15 cellular contexts compared by ENCODE assay signal in the genomic region with DNA sequence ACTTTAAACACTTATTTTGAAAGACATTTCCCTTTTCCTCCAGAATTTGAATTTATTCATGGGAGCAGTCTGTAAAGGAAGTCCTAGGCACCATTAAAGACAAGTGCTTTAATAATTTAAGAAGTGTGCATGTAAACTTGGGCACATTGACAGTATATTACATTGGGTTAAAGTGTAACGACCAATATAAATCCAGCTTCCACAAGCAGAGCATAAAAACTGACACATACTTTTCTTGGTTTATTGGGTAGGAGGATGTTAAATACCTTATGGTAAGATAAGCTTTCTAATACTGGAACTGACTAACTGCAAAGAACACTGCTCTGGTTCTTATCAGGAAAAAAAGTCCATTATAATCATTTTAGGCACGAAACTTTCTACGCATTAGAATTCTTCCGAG. TPM values are rescaled to one million over a fixed set of nuclear protein-coding genes. Genes with fewer than 3 reads are reported as not detected.
A peak's percentile ranks its signal among the peaks of the same experiment; 100 is the strongest.
DNase-seq lines count a peak whose midpoint lies in the region; ATAC-seq and TF ChIP-seq lines count a peak whose summit lies in the region.
"Had no signal": no experiment of that assay in that cellular context is flagged by ENCODE, and none has a peak within 500 bp of the region (broad histone marks: within the 10 kb centered on the region; RNA-seq: fewer than 3 reads in every experiment).

No MANE protein-coding gene starts in this region.

- no peaks in the 10 kb centered on the region for H3K36me3 ChIP-seq in right atrium auricular region
- H3K36me3 ChIP-seq in iPS-18a (ENCODE audit: control insufficient read depth, low read depth, low read length), result no peaks in the 10 kb centered on the region
- H3K36me3 ChIP-seq in osteoblast (ENCODE audit: insufficient read depth, low read length), result no peaks in the 10 kb centered on the region
- no peaks in the 10 kb centered on the region for H3K36me3 ChIP-seq in sigmoid colon
- no peaks in the 10 kb centered on the region for H3K36me3 ChIP-seq in MG63

- CTCF ChIA-PET in activated naive CD4-positive, alpha-beta T cell treated with anti-CD3 and anti-CD28 coated beads, Interleukin-2, amount 10 ng/mL, durations not matched to agents 7 days and 5 days (lab: Charles Lee), result no interaction called here
- CTCF ChIA-PET in activated CD4-positive, alpha-beta T cell treated with anti-CD3 and anti-CD28 coated beads, Interleukin-2, amount 10 ng/mL, durations not matched to agents 7 days and 5 days (lab: Charles Lee), result no interaction called here

- peak in 1 of 4 donors; percentile 1 for TF ChIP-seq EP300 in sigmoid colon (IDR thresholded peaks at IDR 0.05)

- peak overlapping the region; percentile 50 for H3K9ac ChIP-seq in iPS-18a (ENCODE audit: low read length)

- no peak for ATAC-seq in Right ventricle myocardium inferior
- ATAC-seq: activated CD8-positive, alpha-beta memory T cell treated with anti-CD3 and anti-CD28 coated beads, Interleukin-2, amount 10 ng/mL, durations not matched to agents 7 days and 5 days; activated naive CD8-positive, alpha-beta T cell treated with anti-CD3 and anti-CD28 coated beads, Interleukin-2, amount 50 U/mL, for 24 hours; activated T-helper 17 cell treated with anti-CD3 and anti-CD28 coated beads, Interleukin-2, amount 50 U/mL, for 72 hours had no signal

- intact Hi-C loops in Right ventricle myocardium inferior (cut with DNase I) (loop anchor here (2.0 to 10.0 kb wide), 2 partner anchors 27 to 289 kb away; a partner anchor contains a TSS), sigmoid colon (cut with DNase I) (no loop called here)

- H3K4me1 ChIP-seq in right atrium auricular region, result peaks cover 0 to 8% of the 10 kb centered on the region in 2 donors
- peaks cover 22% of the 10 kb centered on the region for H3K4me1 ChIP-seq in iPS-18a (ENCODE audit: control insufficient read depth, low read depth, low read length)
- H3K4me1 ChIP-seq in osteoblast (ENCODE audit: insufficient read depth, low read length), result peaks cover 6% of the 10 kb centered on the region
- H3K4me1 ChIP-seq in sigmoid colon, result peaks cover 0 to 27% (median 11%) of the 10 kb centered on the region in 4 donors

- no peaks in the 10 kb centered on the region for H3K9me3 Mint-ChIP-seq in activated naive CD4-positive, alpha-beta T cell treated with anti-CD3 and anti-CD28 coated beads, Interleukin-2, amount 10 ng/mL, durations not matched to agents 7 days and 5 days
- no peaks in the 10 kb centered on the region for H3K9me3 Mint-ChIP-seq in activated CD4-positive, alpha-beta T cell treated with anti-CD3 and anti-CD28 coated beads, Interleukin-2, amount 10 ng/mL, durations not matched to agents 7 days and 5 days
- H3K9me3 Mint-ChIP-seq: activated naive CD8-positive, alpha-beta T cell treated with anti-CD3 and anti-CD28 coated beads, Interleukin-2, amount 50 U/mL, for 24 hours; activated T-helper 17 cell treated with anti-CD3 and anti-CD28 coated beads, Interleukin-2, amount 50 U/mL, for 72 hours; stimulated activated naive CD8-positive, alpha-beta T cell treated with anti-CD3 and anti-CD28 coated beads, Interleukin-15, amount 100 ng/mL, for 72 hours had no signal

- no peak for TF ChIP-seq POLR2A in sigmoid colon (IDR thresholded peaks at IDR 0.05)

- peaks cover 4% of the 10 kb centered on the region for H4K20me1 ChIP-seq in osteoblast (ENCODE audit: insufficient read depth, low read length)

- peaks cover 67% of the 10 kb centered on the region for H3K27me3 Mint-ChIP-seq in activated naive CD4-positive, alpha-beta T cell treated with anti-CD3 and anti-CD28 coated beads, Interleukin-2, amount 10 ng/mL, durations not matched to agents 7 days and 5 days
- H3K27me3 Mint-ChIP-seq in activated CD4-positive, alpha-beta T cell treated with anti-CD3 and anti-CD28 coated beads, Interleukin-2, amount 10 ng/mL, durations not matched to agents 7 days and 5 days, result peaks cover 61% of the 10 kb centered on the region

- H3K27ac ChIP-seq in right atrium auricular region (no peak overlapping the region), iPS-18a (ENCODE audit: low read length) (no peak overlapping the region), osteoblast (ENCODE audit: low read depth, low read length) (no peak overlapping the region), sigmoid colon (no peak overlapping the region)
- H3K27ac ChIP-seq: A549 had no signal

- H3K9me3 ChIP-seq in right atrium auricular region, result no peaks in the 10 kb centered on the region
- H3K9me3 ChIP-seq in iPS-18a (ENCODE audit: control insufficient read depth, low read depth, low read length), result no peaks in the 10 kb centered on the region
- H3K9me3 ChIP-seq in osteoblast (ENCODE audit: low read depth, low read length), result no peaks in the 10 kb centered on the region
- H3K9me3 ChIP-seq in sigmoid colon, result no peaks in the 10 kb centered on the region
- H3K9me3 ChIP-seq in MG63, result no peaks in the 10 kb centered on the region
- H3K9me3 ChIP-seq: A549 had no signal

- no peak overlapping the region for H3K27ac Mint-ChIP-seq in activated naive CD4-positive, alpha-beta T cell treated with anti-CD3 and anti-CD28 coated beads, Interleukin-2, amount 10 ng/mL, durations not matched to agents 7 days and 5 days
- no peak overlapping the region for H3K27ac Mint-ChIP-seq in activated CD4-positive, alpha-beta T cell treated with anti-CD3 and anti-CD28 coated beads, Interleukin-2, amount 10 ng/mL, durations not matched to agents 7 days and 5 days
- H3K27ac Mint-ChIP-seq: activated CD8-positive, alpha-beta memory T cell treated with anti-CD3 and anti-CD28 coated beads, Interleukin-2, amount 10 ng/mL, durations not matched to agents 7 days and 5 days; activated naive CD8-positive, alpha-beta T cell treated with anti-CD3 and anti-CD28 coated beads, Interleukin-2, amount 50 U/mL, for 24 hours; activated T-helper 17 cell treated with anti-CD3 and anti-CD28 coated beads, Interleukin-2, amount 50 U/mL, for 72 hours; stimulated activated naive CD8-positive, alpha-beta T cell treated with anti-CD3 and anti-CD28 coated beads, Interleukin-15, amount 100 ng/mL, for 72 hours had no signal

- no peak overlapping the region for H3K4me2 ChIP-seq in osteoblast (ENCODE audit: insufficient read depth, low read length)

- no peaks in the 10 kb centered on the region for H3K79me2 ChIP-seq in osteoblast (ENCODE audit: insufficient read depth, low read length)

- POLR2A ChIA-PET in activated CD4-positive, alpha-beta T cell treated with anti-CD3 and anti-CD28 coated beads, Interleukin-2, amount 10 ng/mL, durations not matched to agents 7 days and 5 days (lab: Charles Lee), result no interaction called here

- H3K4me1 Mint-ChIP-seq in activated naive CD4-positive, alpha-beta T cell treated with anti-CD3 and anti-CD28 coated beads, Interleukin-2, amount 10 ng/mL, durations not matched to agents 7 days and 5 days, result peaks cover 7% of the 10 kb centered on the region
- H3K4me1 Mint-ChIP-seq in activated CD4-positive, alpha-beta T cell treated with anti-CD3 and anti-CD28 coated beads, Interleukin-2, amount 10 ng/mL, durations not matched to agents 7 days and 5 days, result peaks cover 1% of the 10 kb centered on the region
- H3K4me1 Mint-ChIP-seq: activated naive CD8-positive, alpha-beta T cell treated with anti-CD3 and anti-CD28 coated beads, Interleukin-2, amount 50 U/mL, for 24 hours; activated T-helper 17 cell treated with anti-CD3 and anti-CD28 coated beads, Interleukin-2, amount 50 U/mL, for 72 hours had no signal

- H2AFZ ChIP-seq in osteoblast (ENCODE audit: low read length), result no peak overlapping the region

- peak overlapping the region; percentile 46 to 64 for H3K4me3 ChIP-seq in right atrium auricular region
- peak overlapping the region; percentile 72 for H3K4me3 ChIP-seq in iPS-18a (ENCODE audit: low read length)
- H3K4me3 ChIP-seq in osteoblast (ENCODE audit: insufficient read depth, low read length), result no peak overlapping the region
- no peak overlapping the region for H3K4me3 ChIP-seq in sigmoid colon
- no peak overlapping the region for H3K4me3 ChIP-seq in MG63

- no peak for TF ChIP-seq CTCF in right atrium auricular region (IDR thresholded peaks at IDR 0.05)
- no peak for TF ChIP-seq CTCF in osteoblast (IDR thresholded peaks at IDR 0.05; ENCODE audit: extremely low read depth, low read depth, low read length)
- no peak for TF ChIP-seq CTCF in sigmoid colon (IDR thresholded peaks at IDR 0.05)

- H3K36me3 Mint-ChIP-seq in activated naive CD4-positive, alpha-beta T cell treated with anti-CD3 and anti-CD28 coated beads, Interleukin-2, amount 10 ng/mL, durations not matched to agents 7 days and 5 days, result no peaks in the 10 kb centered on the region
- no peaks in the 10 kb centered on the region for H3K36me3 Mint-ChIP-seq in activated CD4-positive, alpha-beta T cell treated with anti-CD3 and anti-CD28 coated beads, Interleukin-2, amount 10 ng/mL, durations not matched to agents 7 days and 5 days (ENCODE audit: low read depth)
- H3K36me3 Mint-ChIP-seq: activated CD8-positive, alpha-beta memory T cell treated with anti-CD3 and anti-CD28 coated beads, Interleukin-2, amount 10 ng/mL, durations not matched to agents 7 days and 5 days had no signal

- no peak overlapping the region for H3K4me3 Mint-ChIP-seq in activated naive CD4-positive, alpha-beta T cell treated with anti-CD3 and anti-CD28 coated beads, Interleukin-2, amount 10 ng/mL, durations not matched to agents 7 days and 5 days
- no peak overlapping the region for H3K4me3 Mint-ChIP-seq in activated CD4-positive, alpha-beta T cell treated with anti-CD3 and anti-CD28 coated beads, Interleukin-2, amount 10 ng/mL, durations not matched to agents 7 days and 5 days
- H3K4me3 Mint-ChIP-seq: activated CD8-positive, alpha-beta memory T cell treated with anti-CD3 and anti-CD28 coated beads, Interleukin-2, amount 10 ng/mL, durations not matched to agents 7 days and 5 days; activated naive CD8-positive, alpha-beta T cell treated with anti-CD3 and anti-CD28 coated beads, Interleukin-2, amount 50 U/mL, for 24 hours; activated T-helper 17 cell treated with anti-CD3 and anti-CD28 coated beads, Interleukin-2, amount 50 U/mL, for 72 hours had no signal

- WGBS in sigmoid colon, 2 donors, result 21 to 53% methylated on average over 4 of the region's 4 CpGs

- DNase-seq in right atrium auricular region (ENCODE audit: low spot score) (no peak), Right ventricle myocardium inferior (ENCODE audit: missing footprints) (no peak), osteoblast (ENCODE audit: insufficient read length, low spot score, missing footprints) (peak; percentile 66), sigmoid colon (no peak), MG63 (no peak)
- DNase-seq in activated naive CD4-positive, alpha-beta T cell treated with anti-CD3 and anti-CD28 coated beads, Interleukin-2, amount 10 ng/mL, durations not matched to agents 7 days and 5 days, result no peak
- no peak for DNase-seq in activated CD4-positive, alpha-beta T cell treated with anti-CD3 and anti-CD28 coated beads, Interleukin-2, amount 10 ng/mL, durations not matched to agents 7 days and 5 days
- DNase-seq: activated CD8-positive, alpha-beta memory T cell treated with anti-CD3 and anti-CD28 coated beads, Interleukin-2, amount 10 ng/mL, durations not matched to agents 7 days and 5 days; activated naive CD8-positive, alpha-beta T cell treated with anti-CD3 and anti-CD28 coated beads, Interleukin-2, amount 50 U/mL, for 24 hours; effector CD8-positive, alpha-beta T cell; stimulated activated naive CD8-positive, alpha-beta T cell treated with anti-CD3 and anti-CD28 coated beads, Interleukin-15, amount 100 ng/mL, for 72 hours had no signal

- H3K27me3 ChIP-seq in right atrium auricular region, result no peaks in the 10 kb centered on the region
- H3K27me3 ChIP-seq in iPS-18a (ENCODE audit: control insufficient read depth, insufficient read depth, low read length), result peaks cover 42% of the 10 kb centered on the region
- H3K27me3 ChIP-seq in osteoblast (ENCODE audit: insufficient read depth, low read length), result peaks cover 75% of the 10 kb centered on the region
- no peaks in the 10 kb centered on the region for H3K27me3 ChIP-seq in sigmoid colon
- peaks cover 14% of the 10 kb centered on the region for H3K27me3 ChIP-seq in MG63

RNA-seq across cellular contexts. Expression of a gene that starts 1.1 kb away (rescaled TPM):
- total RNA-seq in right atrium auricular region (10 to 100 TPM; 12.1 to 16.2 TPM), Right ventricle myocardium inferior (20.0 TPM), osteoblast (under 0.01 TPM in 2 replicates), sigmoid colon (10 to 100 TPM in 2 of 4 donors, 1 to 10 TPM in 2; 3.6 to 81.9 (median 7.8) TPM)
- 1 to 10 TPM in 2 of 3 donors, not detected in 1; 1.2 TPM for polyA plus RNA-seq in sigmoid colon
- total RNA-seq in MG63 (2014; rRNA removed; shearing (Covaris generic); ENCODE audit: low replicate concordance), result not detected in 2 replicates
- total RNA-seq in activated CD4-positive, alpha-beta T cell treated with anti-CD3 and anti-CD28 coated beads, Interleukin-2, amount 10 ng/mL, durations not matched to agents 7 days and 5 days, result not detected
- total RNA-seq: activated CD8-positive, alpha-beta memory T cell treated with anti-CD3 and anti-CD28 coated beads, Interleukin-2, amount 10 ng/mL, durations not matched to agents 7 days and 5 days; activated T-helper 17 cell treated with anti-CD3 and anti-CD28 coated beads, Interleukin-2, amount 50 U/mL, for 72 hours; fibroblast of lung had no signal

Comparison
In these comparisons a context has a peak if more than half of its experiments do, and no peak if none do; other contexts are left out.
1. H3K4me3 ChIP-seq: peak in right atrium auricular region (2 of 2) and iPS-18a (single experiment); none in osteoblast (single experiment), sigmoid colon (0 of 4) and MG63 (single experiment).